In the genomic region with DNA sequence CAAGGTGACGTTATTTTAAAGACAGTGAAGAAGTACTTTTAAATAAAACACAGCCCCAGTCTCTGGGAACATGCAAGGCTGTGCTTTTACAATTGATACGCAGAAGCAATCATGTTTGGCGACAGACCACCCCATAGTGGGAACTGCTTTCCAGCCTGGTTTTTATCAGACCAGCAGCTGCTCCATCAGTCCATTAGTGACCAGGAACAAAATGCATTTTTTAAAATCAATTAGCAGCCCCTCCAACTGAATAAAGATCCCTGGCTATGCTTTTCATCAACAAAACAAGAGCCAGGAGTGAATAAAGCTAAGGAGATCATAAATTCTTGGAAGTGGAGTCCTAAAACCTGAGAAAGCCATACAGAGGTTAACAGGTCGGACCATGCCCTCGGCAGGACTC, we compare ENCODE assay signal across 35 cellular contexts.
"Had no signal": no experiment of that assay in that cellular context is flagged by ENCODE, and none has a peak within 500 bp of the region (broad histone marks: within the 10 kb centered on the region; RNA-seq: fewer than 3 reads in every experiment).

No MANE protein-coding gene starts in this region.

- H3K36me3 ChIP-seq: brain microvascular endothelial cell, Peyer's patch, SJSA1, WERI-Rb-1 had no signal

- H3K36me3 Mint-ChIP-seq: activated CD8-positive, alpha-beta memory T cell treated with anti-CD3 and anti-CD28 coated beads, Interleukin-2, amount 10 ng/mL, durations not matched to agents 7 days and 5 days; activated naive CD8-positive, alpha-beta T cell treated with anti-CD3 and anti-CD28 coated beads for 36 hours had no signal

- H3K27me3 ChIP-seq: brain microvascular endothelial cell, Peyer's patch, SJSA1 had no signal

- H3K9me3 ChIP-seq: Peyer's patch, SJSA1 had no signal

- H3K27me3 Mint-ChIP-seq: activated CD4-positive, alpha-beta memory T cell treated with anti-CD3 and anti-CD28 coated beads, Interleukin-2, amount 10 ng/mL, durations not matched to agents 7 days and 5 days; activated CD8-positive, alpha-beta memory T cell treated with anti-CD3 and anti-CD28 coated beads, Interleukin-2, amount 10 ng/mL, durations not matched to agents 7 days and 5 days; activated naive CD8-positive, alpha-beta T cell treated with anti-CD3 and anti-CD28 coated beads for 36 hours had no signal

- H3K27ac Mint-ChIP-seq: activated CD4-positive, alpha-beta memory T cell treated with anti-CD3 and anti-CD28 coated beads, Interleukin-2, amount 10 ng/mL, durations not matched to agents 7 days and 5 days; activated CD8-positive, alpha-beta memory T cell treated with anti-CD3 and anti-CD28 coated beads, Interleukin-2, amount 10 ng/mL, durations not matched to agents 7 days and 5 days; activated naive CD8-positive, alpha-beta T cell treated with anti-CD3 and anti-CD28 coated beads for 36 hours had no signal

- DNase-seq: activated CD4-positive, alpha-beta memory T cell treated with anti-CD3 and anti-CD28 coated beads, Interleukin-2, amount 10 ng/mL, durations not matched to agents 7 days and 5 days; activated CD4-positive, alpha-beta T cell treated with anti-CD3 and anti-CD28 coated beads for 1 hour; activated CD4-positive, alpha-beta T cell treated with anti-CD3 and anti-CD28 coated beads for 48 hours; activated CD4-positive, CD25-positive, alpha-beta regulatory T cell; activated CD8-positive, alpha-beta memory T cell treated with anti-CD3 and anti-CD28 coated beads for 24 hours; activated CD8-positive, alpha-beta memory T cell treated with anti-CD3 and anti-CD28 coated beads, Interleukin-2, amount 10 ng/mL, durations not matched to agents 7 days and 5 days; activated CD8-positive, alpha-beta memory T cell treated with anti-CD3 and anti-CD28 coated beads, Interleukin-2, amount 50 U/mL, for 48 hours; activated effector memory CD4-positive, alpha-beta T cell treated with anti-CD3 and anti-CD28 coated beads, Interleukin-2, amount 50 U/mL, for 16 hours; activated naive CD4-positive, alpha-beta T cell; activated naive CD4-positive, alpha-beta T cell treated with anti-CD3 and anti-CD28 coated beads, Interleukin-2, amount 50 U/mL, for 16 hours; activated naive CD8-positive, alpha-beta T cell treated with anti-CD3 and anti-CD28 coated beads for 36 hours; activated T-cell treated with anti-CD3 and anti-CD28 coated beads, Interleukin-2, amount 50 U/mL, for 48 hours; amniotic stem cell; aorta; brain microvascular endothelial cell; central memory CD4-positive, alpha-beta T cell; Karpas-422; KBM-7; NCI-H1048; NCI-H146; NCI-H187; NCI-H2081; NCI-H2171 treated with DMSO at 0.1 percent for 48 hours; NCI-H2227 treated with DMSO at 0.1 percent for 48 hours; NCI-H446 treated with DMSO at 0.1 percent for 48 hours; NCI-H524 treated with DMSO at 0.1 percent for 48 hours; NCI-H748 treated with DMSO at 0.1 percent for 48 hours; NK-92 treated with Interleukin-12 subunit alpha and Interleukin-12 subunit beta, amount 100 ng/mL, for 24 hours; PC-3; Peyer's patch; RPMI8226; SHP77 treated with DMSO at 0.1 percent for 48 hours; T1000; WERI-Rb-1 had no signal

- ATAC-seq: activated CD8-positive, alpha-beta memory T cell treated with anti-CD3 and anti-CD28 coated beads, Interleukin-2, amount 10 ng/mL, durations not matched to agents 7 days and 5 days; PC-3 had no signal

- H3K4me3 ChIP-seq: Peyer's patch, SJSA1 had no signal

- H3K27ac ChIP-seq: brain microvascular endothelial cell, Peyer's patch, SJSA1, WERI-Rb-1 had no signal

- H3K4me1 Mint-ChIP-seq: activated CD4-positive, alpha-beta memory T cell treated with anti-CD3 and anti-CD28 coated beads, Interleukin-2, amount 10 ng/mL, durations not matched to agents 7 days and 5 days; activated CD8-positive, alpha-beta memory T cell treated with anti-CD3 and anti-CD28 coated beads, Interleukin-2, amount 10 ng/mL, durations not matched to agents 7 days and 5 days; activated naive CD8-positive, alpha-beta T cell treated with anti-CD3 and anti-CD28 coated beads for 36 hours had no signal

- H3K4me1 ChIP-seq: Peyer's patch had no signal

- H3K4me3 Mint-ChIP-seq: activated CD4-positive, alpha-beta memory T cell treated with anti-CD3 and anti-CD28 coated beads, Interleukin-2, amount 10 ng/mL, durations not matched to agents 7 days and 5 days; activated CD8-positive, alpha-beta memory T cell treated with anti-CD3 and anti-CD28 coated beads, Interleukin-2, amount 10 ng/mL, durations not matched to agents 7 days and 5 days; activated naive CD8-positive, alpha-beta T cell treated with anti-CD3 and anti-CD28 coated beads for 36 hours had no signal
